Comparison of ENCODE assay signal across 9 cellular contexts in genomic region chr4:53364624-53365023, GRCh38. TPM values are rescaled to one million over a fixed set of nuclear protein-coding genes. Genes with fewer than 3 reads are reported as not detected.
A peak's percentile ranks its signal among the peaks of the same experiment; 100 is the strongest.
DNase-seq lines count a peak whose midpoint lies in the region; ATAC-seq and TF ChIP-seq lines count a peak whose summit lies in the region.
"Had no signal": no experiment of that assay in that cellular context is flagged by ENCODE, and none has a peak within 500 bp of the region (broad histone marks: within the 10 kb centered on the region; RNA-seq: fewer than 3 reads in every experiment).

No MANE protein-coding gene starts in this region.

- peaks cover 5 to 24% (median 18%) of the 10 kb centered on the region in 4 donors for H3K4me1 ChIP-seq in liver (ENCODE audit: control insufficient read depth in 4 of 4, insufficient read depth in 4 of 4, low read length in 3 of 4)

- no peak for TF ChIP-seq CTCF in liver (IDR thresholded peaks at IDR 0.05; ENCODE audit: low read depth, low read length, missing input control)
- TF ChIP-seq CTCF in type B pancreatic cell (conservative IDR thresholded peaks at IDR 0.05) = no peak

- ATAC-seq in activated T-cell treated with anti-CD3 and anti-CD28 coated beads, Interleukin-2, amount 50 U/mL, for 72 hours (replicated peaks in 1 of 2) = no peak
- no peak for ATAC-seq in activated naive CD8-positive, alpha-beta T cell treated with anti-CD3 and anti-CD28 coated beads, Interleukin-2, amount 50 U/mL, for 24 hours
- ATAC-seq in HG03280 (IDR thresholded peaks at IDR 0.05; ENCODE audit: unreplicated experiment) (no peak), HG03108 (IDR thresholded peaks at IDR 0.05; ENCODE audit: unreplicated experiment) (no peak)

- H3K27ac ChIP-seq in liver (ENCODE audit: low read depth in 1 of 2, low read length in 2 of 2) = no peak overlapping the region

- H3K4me1 Mint-ChIP-seq in activated T-cell treated with anti-CD3 and anti-CD28 coated beads, Interleukin-2, amount 50 U/mL, for 72 hours (ENCODE audit: low read depth) = peaks cover 76% of the 10 kb centered on the region
- H3K4me1 Mint-ChIP-seq in activated naive CD8-positive, alpha-beta T cell treated with anti-CD3 and anti-CD28 coated beads, Interleukin-2, amount 50 U/mL, for 24 hours = peaks cover 56% of the 10 kb centered on the region
- H3K4me1 Mint-ChIP-seq in type B pancreatic cell (ENCODE audit: unreplicated experiment) = peaks cover 28% of the 10 kb centered on the region

- no peaks in the 10 kb centered on the region for H3K36me3 ChIP-seq in liver (ENCODE audit: control insufficient read depth in 4 of 4, insufficient read depth in 3 of 4, low read depth in 1 of 4, low read length in 3 of 4)

- no peak for TF ChIP-seq RAD21 in liver (IDR thresholded peaks at IDR 0.05)

- peaks cover under 1% of the 10 kb centered on the region for H3K27me3 Mint-ChIP-seq in activated T-cell treated with anti-CD3 and anti-CD28 coated beads, Interleukin-2, amount 50 U/mL, for 72 hours (ENCODE audit: low read depth)
- H3K27me3 Mint-ChIP-seq in activated naive CD8-positive, alpha-beta T cell treated with anti-CD3 and anti-CD28 coated beads, Interleukin-2, amount 50 U/mL, for 24 hours = peaks cover 4% of the 10 kb centered on the region
- peaks cover 25% of the 10 kb centered on the region for H3K27me3 Mint-ChIP-seq in type B pancreatic cell

- no peaks in the 10 kb centered on the region for H3K9me3 ChIP-seq in liver (ENCODE audit: control insufficient read depth in 4 of 4, low read length in 3 of 4)

- peak overlapping the region; percentile 93 to 99 for H3K4me3 Mint-ChIP-seq in activated T-cell treated with anti-CD3 and anti-CD28 coated beads, Interleukin-2, amount 50 U/mL, for 72 hours
- H3K4me3 Mint-ChIP-seq in activated naive CD8-positive, alpha-beta T cell treated with anti-CD3 and anti-CD28 coated beads, Interleukin-2, amount 50 U/mL, for 24 hours = peak overlapping the region; percentile 97
- H3K4me3 Mint-ChIP-seq in type B pancreatic cell = peak overlapping the region; percentile 96

- H3K9me3 Mint-ChIP-seq in activated T-cell treated with anti-CD3 and anti-CD28 coated beads, Interleukin-2, amount 50 U/mL, for 72 hours = peaks cover 0 to 3% of the 10 kb centered on the region in 2 donors
- no peaks in the 10 kb centered on the region for H3K9me3 Mint-ChIP-seq in activated naive CD8-positive, alpha-beta T cell treated with anti-CD3 and anti-CD28 coated beads, Interleukin-2, amount 50 U/mL, for 24 hours
- no peaks in the 10 kb centered on the region for H3K9me3 Mint-ChIP-seq in type B pancreatic cell

- no peaks in the 10 kb centered on the region for H3K27me3 ChIP-seq in liver (ENCODE audit: control insufficient read depth in 4 of 4, insufficient read depth in 4 of 4, low read length in 3 of 4)

- H3K9ac ChIP-seq in liver (ENCODE audit: low read depth in 1 of 2, low read length in 2 of 2) = peak overlapping the region; percentile 24 to 27

- H3K36me3 Mint-ChIP-seq in activated T-cell treated with anti-CD3 and anti-CD28 coated beads, Interleukin-2, amount 50 U/mL, for 72 hours (ENCODE audit: insufficient read depth in 2 of 2) = peaks cover 2 to 8% of the 10 kb centered on the region in 2 donors
- peaks cover 20% of the 10 kb centered on the region for H3K36me3 Mint-ChIP-seq in activated naive CD8-positive, alpha-beta T cell treated with anti-CD3 and anti-CD28 coated beads, Interleukin-2, amount 50 U/mL, for 24 hours (ENCODE audit: low read depth)
- H3K36me3 Mint-ChIP-seq in type B pancreatic cell = no peaks in the 10 kb centered on the region

- WGBS in liver = 40% methylated on average over 3 of the region's 3 CpGs

- peak overlapping the region; percentile 81 to 99 (median 85) for H3K4me3 ChIP-seq in liver (ENCODE audit: low read depth in 1 of 3, low read length in 3 of 3)

- peak overlapping the region; percentile 63 for H3K27ac Mint-ChIP-seq in activated T-cell treated with anti-CD3 and anti-CD28 coated beads, Interleukin-2, amount 50 U/mL, for 72 hours
- H3K27ac Mint-ChIP-seq in activated naive CD8-positive, alpha-beta T cell treated with anti-CD3 and anti-CD28 coated beads, Interleukin-2, amount 50 U/mL, for 24 hours = peak overlapping the region; percentile 96
- no peak overlapping the region for H3K27ac Mint-ChIP-seq in type B pancreatic cell

- no peak for DNase-seq in activated T-cell treated with anti-CD3 and anti-CD28 coated beads, Interleukin-2, amount 50 U/mL, for 72 hours
- DNase-seq in activated T-cell treated with anti-CD3 and anti-CD28 coated beads, Interleukin-2, amount 50 U/mL, for 1 hour = no peak
- DNase-seq in activated naive CD8-positive, alpha-beta T cell treated with anti-CD3 and anti-CD28 coated beads, Interleukin-2, amount 50 U/mL, for 24 hours = no peak
- no peak for DNase-seq in type B pancreatic cell (ENCODE audit: extremely low spot score, unreplicated experiment)
- no peak for DNase-seq in COLO668 (lab: John Stamatoyannopoulos, UW; ENCODE audit: unreplicated experiment)
- DNase-seq: effector CD4-positive, alpha-beta T cell had no signal

TF ChIP-seq in liver, 16 proteins besides CTCF, POLR2A, EP300 and RAD21:
- TF ChIP-seq, protein P1, sequence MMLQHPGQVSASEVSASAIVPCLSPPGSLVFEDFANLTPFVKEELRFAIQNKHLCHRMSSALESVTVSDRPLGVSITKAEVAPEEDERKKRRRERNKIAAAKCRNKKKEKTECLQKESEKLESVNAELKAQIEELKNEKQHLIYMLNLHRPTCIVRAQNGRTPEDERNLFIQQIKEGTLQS (IDR thresholded peaks at IDR 0.05) = no peak

RNA-seq across cellular contexts. Expression of gene SCFD2, which starts 1.2 kb away (rescaled TPM):
- 10 to 100 TPM; 15.5 to 17.6 TPM for total RNA-seq in activated T-cell treated with anti-CD3 and anti-CD28 coated beads, Interleukin-2, amount 50 U/mL, for 72 hours
- total RNA-seq in liver = 10 to 100 TPM in 1 of 2 donors, 1 to 10 TPM in 1; 9.3 to 28.8 TPM
- 1 to 10 TPM; 4.3 to 5.6 TPM for polyA plus RNA-seq in liver
- total RNA-seq in type B pancreatic cell (ENCODE audit: low replicate concordance) = 11.2 and 12.3 TPM in 2 replicates

RNA-seq across cellular contexts. Expression of gene FIP1L1, which starts 12.8 kb away (rescaled TPM):
- 100 to 1,000 TPM; 116 to 139 TPM for total RNA-seq in activated T-cell treated with anti-CD3 and anti-CD28 coated beads, Interleukin-2, amount 50 U/mL, for 72 hours
- total RNA-seq in liver (10 to 100 TPM; 23.3 to 30.3 TPM), type B pancreatic cell (ENCODE audit: low replicate concordance) (48.1 and 60.2 TPM in 2 replicates)
- 10 to 100 TPM; 12.2 to 13.6 TPM for polyA plus RNA-seq in liver
